Comparison of ENCODE assay signal across 8 cellular contexts in the genomic region with DNA sequence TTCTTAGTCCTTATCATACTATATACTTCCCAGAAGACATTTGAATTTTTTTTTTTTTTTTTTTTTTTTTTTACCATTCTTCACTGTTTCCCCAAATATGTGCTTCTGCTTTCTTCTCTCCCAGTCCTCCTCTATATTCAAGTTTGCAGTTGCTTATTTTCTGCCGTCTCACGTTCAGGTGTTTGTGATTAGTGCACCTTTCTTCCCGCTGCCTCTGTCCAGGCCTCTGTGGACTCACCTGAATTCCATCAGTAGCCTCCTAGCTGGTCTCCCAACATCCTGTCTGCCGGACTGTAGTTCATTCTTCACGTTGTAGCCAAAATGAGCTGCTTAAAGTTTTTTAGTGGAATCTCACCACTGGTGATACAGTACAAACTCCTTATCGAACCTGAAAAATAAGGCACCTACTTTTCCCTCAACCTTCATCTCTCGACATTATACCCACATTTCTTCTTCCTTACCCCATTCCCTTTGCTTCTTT. TPM values are rescaled to one million over a fixed set of nuclear protein-coding genes. Genes with fewer than 3 reads are reported as not detected.
A peak's percentile ranks its signal among the peaks of the same experiment; 100 is the strongest.
DNase-seq lines count a peak whose midpoint lies in the region; ATAC-seq and TF ChIP-seq lines count a peak whose summit lies in the region.

No MANE protein-coding gene starts in this region.

- peaks cover 3% of the 10 kb centered on the region for H3K36me3 ChIP-seq in DND-41 (ENCODE audit: insufficient read depth, low read length)
- no peaks in the 10 kb centered on the region for H3K36me3 ChIP-seq in SJCRH30
- no peaks in the 10 kb centered on the region for H3K36me3 ChIP-seq in esophagus (ENCODE audit: control insufficient read depth in 2 of 2, insufficient read depth in 2 of 2, low read length in 1 of 2)
- H3K36me3 ChIP-seq in parathyroid adenoma (ENCODE audit: control insufficient read depth, insufficient read depth, low read length), result no peaks in the 10 kb centered on the region

- no peak for TF ChIP-seq CTCF in DND-41 (IDR thresholded peaks at IDR 0.05; ENCODE audit: borderline replicate concordance, extremely low read depth, low read length, poor library complexity, severe bottlenecking)
- no peak for TF ChIP-seq CTCF in parathyroid adenoma (IDR thresholded peaks at IDR 0.05)

- H3K27me3 ChIP-seq in DND-41 (ENCODE audit: insufficient read depth, low read length, poor library complexity) (no peaks in the 10 kb centered on the region), SJCRH30 (no peaks in the 10 kb centered on the region), esophagus (ENCODE audit: control insufficient read depth in 1 of 2, insufficient read depth in 2 of 2, low read length in 2 of 2) (no peaks in the 10 kb centered on the region), parathyroid adenoma (ENCODE audit: control insufficient read depth, insufficient read depth, low read length) (no peaks in the 10 kb centered on the region)

- peak overlapping the region; percentile 76 for H3K9ac ChIP-seq in DND-41 (ENCODE audit: low read depth, low read length)
- no peak overlapping the region for H3K9ac ChIP-seq in parathyroid adenoma

- H2AFZ ChIP-seq in DND-41 (ENCODE audit: low read depth, low read length), result peak overlapping the region; percentile 94
- H2AFZ ChIP-seq in parathyroid adenoma, result peak overlapping the region; percentile 91

- no peaks in the 10 kb centered on the region for H4K20me1 ChIP-seq in DND-41 (ENCODE audit: insufficient read depth, low read length)

- H3K4me2 ChIP-seq in DND-41 (ENCODE audit: insufficient read depth, low read length), result peak overlapping the region; percentile 73
- peak overlapping the region; percentile 67 for H3K4me2 ChIP-seq in parathyroid adenoma (ENCODE audit: low read length)

- peak overlapping the region; percentile 81 for H3K27ac ChIP-seq in DND-41 (ENCODE audit: low read length)
- H3K27ac ChIP-seq in SJCRH30, result peak overlapping the region; percentile 38; the same call in 1 of the 2 replicates
- peak overlapping the region in 1 of 2 donors; percentile 73 for H3K27ac ChIP-seq in esophagus (ENCODE audit: low read depth in 2 of 2, low read length in 1 of 2)
- peak overlapping the region; percentile 56 for H3K27ac ChIP-seq in parathyroid adenoma

- no peaks in the 10 kb centered on the region for H3K9me3 ChIP-seq in DND-41 (ENCODE audit: insufficient read depth, low read length, severe bottlenecking)
- H3K9me3 ChIP-seq in SJCRH30 (replicated peaks), result no peaks in the 10 kb centered on the region
- peaks cover 0 to 2% of the 10 kb centered on the region in 2 donors for H3K9me3 ChIP-seq in esophagus (ENCODE audit: control insufficient read depth in 2 of 2, insufficient read depth in 1 of 2, low read depth in 1 of 2, low read length in 1 of 2)
- no peaks in the 10 kb centered on the region for H3K9me3 ChIP-seq in parathyroid adenoma (ENCODE audit: control insufficient read depth, low read length)

- H3K79me2 ChIP-seq in DND-41 (ENCODE audit: insufficient read depth, low read length), result peaks cover 42% of the 10 kb centered on the region
- peaks cover 5% of the 10 kb centered on the region for H3K79me2 ChIP-seq in parathyroid adenoma

- H3K4me3 ChIP-seq in DND-41 (ENCODE audit: low read depth in 1 of 2, low read length in 2 of 2), result peak overlapping the region; percentile 26 to 87; a peak in 3 of 4 replicates
- H3K4me3 ChIP-seq in SJCRH30, result peak overlapping the region; percentile 82
- H3K4me3 ChIP-seq in esophagus (ENCODE audit: low read depth in 1 of 2, low read length in 2 of 2), result peak overlapping the region; percentile 67 to 79
- peak overlapping the region; percentile 87 for H3K4me3 ChIP-seq in parathyroid adenoma (ENCODE audit: low read depth, low read length)

- no peak for ATAC-seq in DND-41 (ENCODE audit: insufficient read depth, low read depth)
- ATAC-seq in GM18519 (IDR thresholded peaks at IDR 0.05; ENCODE audit: low FRiP score, unreplicated experiment), result no peak

- peak; percentile 9 for DNase-seq in DND-41
- no peak for DNase-seq in SJCRH30
- DNase-seq in NCI-H1048 (lab: John Stamatoyannopoulos, UW), result no peak
- DNase-seq in activated CD4-positive, CD25-positive, alpha-beta regulatory T cell treated with anti-CD3 and anti-CD28 coated beads, Interleukin-2, amount 50 U/mL, for 72 hours, result no peak
- DNase-seq in NCI-H1417 treated with DMSO at 0.1 percent for 48 hours (lab: John Stamatoyannopoulos, UW), result no peak

- WGBS in esophagus, 2 donors, result 92% methylated on average over 7 of the region's 7 CpGs

- peaks cover 46% of the 10 kb centered on the region for H3K4me1 ChIP-seq in DND-41 (ENCODE audit: insufficient read depth, low read length)
- peaks cover 4% of the 10 kb centered on the region; the same call in 1 of the 2 replicates for H3K4me1 ChIP-seq in SJCRH30
- H3K4me1 ChIP-seq in esophagus (ENCODE audit: control insufficient read depth in 2 of 2, insufficient read depth in 2 of 2, low read length in 1 of 2), result no peaks in the 10 kb centered on the region
- H3K4me1 ChIP-seq in parathyroid adenoma, result no peaks in the 10 kb centered on the region

RNA-seq across cellular contexts. Expression of gene MSANTD4, which starts 0.8 kb away (rescaled TPM):
- 16.5 and 18.4 TPM in 2 replicates for total RNA-seq in SJCRH30 (2014; rRNA removed; shearing (Covaris generic))
- polyA plus RNA-seq in esophagus, result 1 to 10 TPM; 2.4 to 2.7 TPM

RNA-seq across cellular contexts. Expression of gene KBTBD3, which starts 54.3 kb away (rescaled TPM):
- total RNA-seq in SJCRH30 (2014; rRNA removed; shearing (Covaris generic)), result 2.2 and 2.3 TPM in 2 replicates
- 1 to 10 TPM; 1.5 to 2.6 TPM for polyA plus RNA-seq in esophagus

RNA-seq across cellular contexts. Expression of gene AASDHPPT, which starts 54.6 kb away (rescaled TPM):
- 72.9 and 73.8 TPM in 2 replicates for total RNA-seq in SJCRH30 (2014; rRNA removed; shearing (Covaris generic))
- polyA plus RNA-seq in esophagus, result 10 to 100 TPM in 1 of 2 donors, 1 to 10 TPM in 1; 7.9 to 12.5 TPM
